ENCODE assay signal across 12 cellular contexts in genomic region chr19:18605196-18605545, GRCh38. TPM values are rescaled to one million over a fixed set of nuclear protein-coding genes. Genes with fewer than 3 reads are reported as not detected.
A peak's percentile ranks its signal among the peaks of the same experiment; 100 is the strongest.
DNase-seq lines count a peak whose midpoint lies in the region; ATAC-seq and TF ChIP-seq lines count a peak whose summit lies in the region.
"Had no signal": no experiment of that assay in that cellular context is flagged by ENCODE, and none has a peak within 500 bp of the region (broad histone marks: within the 10 kb centered on the region; RNA-seq: fewer than 3 reads in every experiment).

No MANE protein-coding gene starts in this region.

- no peak overlapping the region for H3K9ac ChIP-seq in HUES64 (ENCODE audit: low read depth, low read length)

- H3K4me1 Mint-ChIP-seq in osteocyte (ENCODE audit: unreplicated experiment) = peaks cover 23% of the 10 kb centered on the region

- TF ChIP-seq CTCF in osteocyte (IDR thresholded peaks at IDR 0.05) = no peak

- H3K4me1 ChIP-seq in HUES64 (ENCODE audit: insufficient read depth, low read length) = peaks cover 21% of the 10 kb centered on the region

- H3K27me3 ChIP-seq in HUES64 (ENCODE audit: insufficient read depth, low read length) = peaks cover 90% of the 10 kb centered on the region
- H3K27me3 ChIP-seq: vagina had no signal

- H3K36me3 Mint-ChIP-seq in osteocyte (ENCODE audit: unreplicated experiment) = peaks cover 4% of the 10 kb centered on the region

- H3K27me3 Mint-ChIP-seq in osteocyte (ENCODE audit: unreplicated experiment) = peaks cover 32% of the 10 kb centered on the region

- DNase-seq in osteocyte (ENCODE audit: extremely low spot score, unreplicated experiment) (no peak), COLO829 (ENCODE audit: low spot score) (no peak)
- DNase-seq: cerebellar nuclear complex, left colon, NCI-H1436, T1000 had no signal

- ATAC-seq in GM21381 (IDR thresholded peaks at IDR 0.05; ENCODE audit: unreplicated experiment) = no peak
- ATAC-seq in HG02571 (IDR thresholded peaks at IDR 0.05; ENCODE audit: unreplicated experiment) = no peak
- ATAC-seq: left colon had no signal

- 13% methylated on average over 17 of the region's 17 CpGs for WGBS in HUES64

- no peaks in the 10 kb centered on the region for H3K36me3 ChIP-seq in HUES64 (ENCODE audit: insufficient read depth, low read length)
- H3K36me3 ChIP-seq: vagina had no signal

- no peak overlapping the region for H3K27ac ChIP-seq in HUES64 (ENCODE audit: low read depth, low read length)
- H3K27ac ChIP-seq in cingulate gyrus (ENCODE audit: low read depth, low read length) = peak overlapping the region; percentile 29
- H3K27ac ChIP-seq: vagina had no signal

- H3K9me3 ChIP-seq in HUES64 (ENCODE audit: insufficient read depth, low read depth, low read length) = peaks cover 2% of the 10 kb centered on the region; the same call in 1 of the 2 replicates
- H3K9me3 ChIP-seq: vagina had no signal

- H3K4me3 ChIP-seq in HUES64 (ENCODE audit: low read length) = peak overlapping the region; percentile 28

- no peaks in the 10 kb centered on the region for H3K9me3 Mint-ChIP-seq in osteocyte (ENCODE audit: unreplicated experiment)

- no peak overlapping the region for H3K27ac Mint-ChIP-seq in osteocyte (ENCODE audit: unreplicated experiment)

- peak overlapping the region; percentile 63 for H3K4me3 Mint-ChIP-seq in osteocyte (ENCODE audit: unreplicated experiment)

RNA-seq across cellular contexts. Expression of gene CRLF1, which starts 1.4 kb away (rescaled TPM):
- polyA plus RNA-seq in HUES64 (2013, experiment 1 of 2) = 4.2 TPM
- 8.9 TPM for polyA plus RNA-seq in HUES64 (2013, experiment 2 of 2)
- 17.0 and 18.7 TPM in 2 replicates for total RNA-seq in osteocyte
- total RNA-seq: fibroblast of villous mesenchyme had no signal

RNA-seq across cellular contexts. Expression of gene TMEM59L, which starts 7.5 kb away (rescaled TPM):
- polyA plus RNA-seq in HUES64 (2013, experiment 1 of 2) = 3.7 TPM
- 4.8 TPM for polyA plus RNA-seq in HUES64 (2013, experiment 2 of 2)
- total RNA-seq in osteocyte = 4.7 and 5.9 TPM in 2 replicates

RNA-seq across cellular contexts. Expression of gene REX1BD, which starts 16.6 kb away (rescaled TPM):
- 52.1 TPM for polyA plus RNA-seq in HUES64 (2013, experiment 1 of 2)
- 45.2 TPM for polyA plus RNA-seq in HUES64 (2013, experiment 2 of 2)
- 55.7 and 59.4 TPM in 2 replicates for total RNA-seq in osteocyte

RNA-seq across cellular contexts. Expression of gene KLHL26, which starts 31.7 kb away (rescaled TPM):
- polyA plus RNA-seq in HUES64 (2013, experiment 1 of 2) = 4.2 TPM
- polyA plus RNA-seq in HUES64 (2013, experiment 2 of 2) = 4.1 TPM
- 12.4 and 13.2 TPM in 2 replicates for total RNA-seq in osteocyte

RNA-seq across cellular contexts. Expression of gene UBA52, which starts 33.5 kb away (rescaled TPM):
- polyA plus RNA-seq in HUES64 (2013, experiment 1 of 2) = 1,216 TPM
- polyA plus RNA-seq in HUES64 (2013, experiment 2 of 2) = 1,283 TPM
- total RNA-seq in osteocyte = 1,032 and 1,081 TPM in 2 replicates
